In the genomic region with DNA sequence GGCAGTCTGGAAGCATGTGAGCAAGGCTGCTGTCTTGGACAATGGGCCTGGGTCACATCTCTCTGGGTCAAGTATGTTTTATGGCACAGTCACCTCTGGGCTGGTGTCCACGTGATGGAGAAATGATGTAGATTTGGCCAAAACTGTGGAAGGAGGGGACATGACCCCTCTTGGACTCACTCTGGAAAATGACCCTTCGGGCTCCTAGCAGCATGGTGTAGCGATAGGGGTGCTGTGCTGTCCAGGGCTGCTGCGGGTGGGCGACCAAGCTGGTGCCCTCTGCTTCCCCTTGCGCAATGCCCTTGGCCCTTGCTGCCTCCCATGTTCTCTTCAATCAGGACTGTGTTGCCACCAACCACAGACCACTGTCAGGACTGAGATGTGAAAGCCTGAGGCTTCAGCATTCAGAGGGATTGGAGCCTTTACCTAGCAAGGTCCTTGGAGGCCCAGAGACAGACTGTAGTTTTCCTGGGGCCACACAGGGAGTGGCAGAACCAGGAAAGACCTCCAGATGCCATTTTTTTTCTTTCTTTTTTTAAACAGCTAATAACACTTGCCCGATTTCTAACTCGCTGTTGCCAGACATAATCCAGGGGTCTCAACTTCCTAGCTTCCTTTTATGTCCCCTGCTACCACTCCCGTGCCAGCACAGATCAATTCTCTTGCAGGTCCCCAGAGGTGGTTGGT, we compare ENCODE assay signal across 12 cellular contexts. TPM values are rescaled to one million over a fixed set of nuclear protein-coding genes. Genes with fewer than 3 reads are reported as not detected.
DNase-seq lines count a peak whose midpoint lies in the region; ATAC-seq and TF ChIP-seq lines count a peak whose summit lies in the region.
"Had no signal": no experiment of that assay in that cellular context is flagged by ENCODE, and none has a peak within 500 bp of the region (broad histone marks: within the 10 kb centered on the region; RNA-seq: fewer than 3 reads in every experiment).

No MANE protein-coding gene starts in this region.

- H3K36me3 ChIP-seq in ACC112 (ENCODE audit: insufficient read depth, low read length) (no peaks in the 10 kb centered on the region), KMS-11 (ENCODE audit: insufficient read depth) (no peaks in the 10 kb centered on the region), mesendoderm (ENCODE audit: control insufficient read depth, insufficient read depth, low read length) (peaks cover 5% of the 10 kb centered on the region)
- H3K36me3 ChIP-seq: heart right ventricle, lower lobe of right lung, uterus had no signal

- H3K79me2 ChIP-seq in ACC112 (ENCODE audit: control insufficient read depth, insufficient read depth, low read length, unreplicated experiment) (no peaks in the 10 kb centered on the region), KMS-11 (ENCODE audit: insufficient read depth, low read depth) (no peaks in the 10 kb centered on the region), mesendoderm (ENCODE audit: control insufficient read depth, insufficient read depth, low read length) (peaks cover 7% of the 10 kb centered on the region)

- TF ChIP-seq CTCF in KMS-11 (conservative IDR thresholded peaks at IDR 0.05; ENCODE audit: low read depth, low read length) = no peak
- TF ChIP-seq CTCF in chondrocyte (IDR thresholded peaks at IDR 0.05) = no peak

- H3K56ac ChIP-seq in mesendoderm (ENCODE audit: low read length) = peak overlapping the region; percentile 79

- no peak overlapping the region for H4K5ac ChIP-seq in mesendoderm (ENCODE audit: low read length)

- no peak overlapping the region for H3K27ac ChIP-seq in ACC112 (ENCODE audit: low read depth, low read length)
- H3K27ac ChIP-seq in KMS-11 = no peak overlapping the region
- no peak overlapping the region for H3K27ac ChIP-seq in mesendoderm (ENCODE audit: low read depth, low read length)
- H3K27ac ChIP-seq: heart right ventricle, lower lobe of right lung, uterus had no signal

- no peak for ATAC-seq in GM19328 (IDR thresholded peaks at IDR 0.05; ENCODE audit: unreplicated experiment)
- ATAC-seq in HG03280 (IDR thresholded peaks at IDR 0.05; ENCODE audit: unreplicated experiment) = no peak

- H3K4me1 ChIP-seq in ACC112 (ENCODE audit: control insufficient read depth, insufficient read depth, low read length, unreplicated experiment) (peaks cover 4% of the 10 kb centered on the region), KMS-11 (ENCODE audit: low read depth, poor library complexity, severe bottlenecking) (peaks cover 65% of the 10 kb centered on the region), mesendoderm (ENCODE audit: control insufficient read depth, low read depth, low read length) (no peaks in the 10 kb centered on the region)

- no peaks in the 10 kb centered on the region for H3K36me3 Mint-ChIP-seq in chondrocyte (ENCODE audit: low read depth)

- H3K23ac ChIP-seq in mesendoderm (ENCODE audit: low read length) = no peak overlapping the region

- no peaks in the 10 kb centered on the region for H4K20me1 ChIP-seq in KMS-11 (ENCODE audit: insufficient read depth)

- no peaks in the 10 kb centered on the region for H3K9me3 Mint-ChIP-seq in chondrocyte (ENCODE audit: low read depth)
- H3K9me3 Mint-ChIP-seq: activated T-cell treated with anti-CD3 and anti-CD28 coated beads, Interleukin-2, amount 50 U/mL, for 4 hours had no signal

- peak overlapping the region; percentile 70 for H2AK5ac ChIP-seq in mesendoderm (ENCODE audit: low read length)

- H3K4me2 ChIP-seq in KMS-11 (peak overlapping the region; percentile 64; the same call in 1 of the 2 replicates), mesendoderm (ENCODE audit: low read length) (no peak overlapping the region)

- no peak overlapping the region for H3K4ac ChIP-seq in mesendoderm (ENCODE audit: low read depth, low read length)

- H3K4me1 Mint-ChIP-seq in chondrocyte (ENCODE audit: low read depth) = peaks cover 51% of the 10 kb centered on the region

- H2BK120ac ChIP-seq in mesendoderm (ENCODE audit: low read depth, low read length) = peak overlapping the region; percentile 79

- no peak overlapping the region for H3K4me3 Mint-ChIP-seq in chondrocyte (ENCODE audit: unreplicated experiment)
- H3K4me3 Mint-ChIP-seq: activated T-cell treated with anti-CD3 and anti-CD28 coated beads, Interleukin-2, amount 50 U/mL, for 4 hours had no signal

- WGBS in mesendoderm (ENCODE audit: extremely low coverage, insufficient coverage, low lambda C conversion rate) = no CpG with 5 or more reads among the region's 9 CpGs

- H2AFZ ChIP-seq in ACC112 (ENCODE audit: low read length, unreplicated experiment) = peak overlapping the region; percentile 90
- peak overlapping the region; percentile 10; the same call in 1 of the 2 replicates for H2AFZ ChIP-seq in KMS-11 (ENCODE audit: low read depth)

- peaks cover 41% of the 10 kb centered on the region for H3K27me3 ChIP-seq in ACC112 (ENCODE audit: insufficient read depth, low read length)
- H3K27me3 ChIP-seq in KMS-11 (ENCODE audit: insufficient read depth, low read depth) = 0 out of 2 replicates have a peak, but pooled peaks cover 3% of the 10 kb centered on the region
- peaks cover 5% of the 10 kb centered on the region for H3K27me3 ChIP-seq in mesendoderm (ENCODE audit: insufficient read depth, low read length, poor library complexity)

- peak overlapping the region; percentile 51 for H3K4me3 ChIP-seq in ACC112 (ENCODE audit: low read depth, low read length)
- H3K4me3 ChIP-seq in KMS-11 (IDR thresholded peaks at IDR 0.05; ENCODE audit: insufficient read depth, low read depth, low read length) = no peak overlapping the region
- H3K4me3 ChIP-seq in mesendoderm (ENCODE audit: low read length) = no peak overlapping the region
- H3K4me3 ChIP-seq: heart right ventricle, lower lobe of right lung, uterus had no signal

- peaks cover 5% of the 10 kb centered on the region for H3K27me3 Mint-ChIP-seq in chondrocyte (ENCODE audit: low read depth)

- DNase-seq in chondrocyte (ENCODE audit: low spot score) (no peak), mesendoderm (peak; percentile 59), superior temporal gyrus (ENCODE audit: extremely low spot score) (no peak), germinal center (ENCODE audit: low spot score) (no peak)
- DNase-seq: uterus had no signal

- no peak overlapping the region for H2BK15ac ChIP-seq in mesendoderm (replicated peaks; ENCODE audit: low read depth)

- no peak overlapping the region for H4K8ac ChIP-seq in mesendoderm (ENCODE audit: low read depth, low read length)

- peak overlapping the region; percentile 26 for H2BK5ac ChIP-seq in mesendoderm (ENCODE audit: low read length)

- no peaks in the 10 kb centered on the region for H3K79me1 ChIP-seq in mesendoderm (ENCODE audit: low read length)

- H3K18ac ChIP-seq in mesendoderm (ENCODE audit: low read length) = peak overlapping the region; percentile 0

- H3K27ac Mint-ChIP-seq in chondrocyte (ENCODE audit: unreplicated experiment) = peak overlapping the region; percentile 39

- H3K9ac ChIP-seq in KMS-11 (no peak overlapping the region; the same call in 1 of the 2 replicates), mesendoderm (ENCODE audit: low read length) (peak overlapping the region; percentile 55)

RNA-seq across cellular contexts. Expression of gene CYP26A1, which starts 6.1 kb away (rescaled TPM):
- total RNA-seq in chondrocyte = 0.47 to 1.9 TPM (median 0.49 TPM) in 3 replicates
- 49.3 TPM for polyA plus RNA-seq in mesendoderm (2013, experiment 1 of 2)
- polyA plus RNA-seq in mesendoderm (2013, experiment 2 of 2) = 50.0 TPM
- total RNA-seq: activated T-cell treated with anti-CD3 and anti-CD28 coated beads, Interleukin-2, amount 50 U/mL, for 4 hours; heart right ventricle; lower lobe of right lung had no signal
- polyA plus RNA-seq: heart right ventricle had no signal

RNA-seq across cellular contexts. Expression of gene CYP26C1, which starts 19.2 kb away (rescaled TPM):
- total RNA-seq in chondrocyte = 0.10 to 0.25 TPM (median 0.15 TPM) in 3 replicates
- polyA plus RNA-seq in mesendoderm (2013, experiment 1 of 2) = 0.10 TPM
- 0.08 TPM for polyA plus RNA-seq in mesendoderm (2013, experiment 2 of 2)
- polyA plus RNA-seq: heart right ventricle had no signal
